In the genomic region with DNA sequence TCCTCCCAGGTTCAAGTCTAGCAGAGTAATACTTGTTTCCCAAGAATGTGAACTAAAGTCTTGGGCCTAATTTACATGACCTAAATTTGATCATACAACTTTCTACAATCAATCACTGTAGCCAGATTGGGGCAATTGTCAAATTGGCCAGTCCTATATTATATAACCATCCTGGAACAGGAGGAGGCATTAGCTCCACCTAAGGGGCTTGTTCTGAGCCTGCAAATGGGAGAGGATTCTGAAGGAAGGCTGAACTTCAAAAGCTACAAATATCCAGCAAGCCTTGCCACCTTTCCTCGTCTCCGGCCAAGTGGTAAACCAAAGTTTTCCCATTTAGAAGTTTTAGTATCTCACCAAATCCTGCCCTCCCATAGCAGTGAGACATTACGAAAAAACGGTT, we compare ENCODE assay signal across 20 cellular contexts.
DNase-seq lines count a peak whose midpoint lies in the region; ATAC-seq, FAIRE-seq and TF ChIP-seq lines count a peak whose summit lies in the region.
"Had no signal": no experiment of that assay in that cellular context is flagged by ENCODE, and none has a peak within 500 bp of the region (broad histone marks: within the 10 kb centered on the region; RNA-seq: fewer than 3 reads in every experiment).

No MANE protein-coding gene starts in this region.

- no peak overlapping the region for H3K4me2 ChIP-seq in astrocyte (ENCODE audit: low read length)

- no peaks in the 10 kb centered on the region for H3K9me3 ChIP-seq in astrocyte (ENCODE audit: insufficient read depth, low read depth, low read length)
- H3K9me3 ChIP-seq: uterus had no signal

- H3K79me2 ChIP-seq in astrocyte (ENCODE audit: insufficient read depth, low read length): no peaks in the 10 kb centered on the region

- TF ChIP-seq CTCF in C4-2B (conservative IDR thresholded peaks at IDR 0.05) (peak; percentile 36), astrocyte (IDR thresholded peaks at IDR 0.05; ENCODE audit: insufficient read depth, low read depth, low read length) (peak; percentile 23), mesothelial cell of epicardium (IDR thresholded peaks at IDR 0.05; ENCODE audit: unreplicated experiment) (no peak)

- H3K27me3 Mint-ChIP-seq in astrocyte (ENCODE audit: low read depth, unreplicated experiment) (no peaks in the 10 kb centered on the region), mesothelial cell of epicardium (ENCODE audit: low read depth) (peaks cover 4% of the 10 kb centered on the region)
- no peaks in the 10 kb centered on the region for H3K27me3 Mint-ChIP-seq in activated T-cell treated with anti-CD3 and anti-CD28 coated beads, Interleukin-2, amount 50 U/mL, for 24 hours
- H3K27me3 Mint-ChIP-seq: CD4-positive, alpha-beta T cell had no signal

- ATAC-seq in left lobe of liver (peak; percentile 58), GM21515 (IDR thresholded peaks at IDR 0.05; ENCODE audit: unreplicated experiment) (no peak), GM18520 (IDR thresholded peaks at IDR 0.05; ENCODE audit: unreplicated experiment) (no peak)
- ATAC-seq: left ventricle myocardium superior; stimulated activated naive CD8-positive, alpha-beta T cell treated with anti-CD3 and anti-CD28 coated beads, Interleukin-15, Interleukin-2, amounts not matched to agents 100 U/mL and 50 U/mL, for 24 hours had no signal

- H2AFZ ChIP-seq in astrocyte (ENCODE audit: low read depth, low read length): no peak overlapping the region

- H4K20me1 ChIP-seq in astrocyte (ENCODE audit: insufficient read depth, low read length): no peaks in the 10 kb centered on the region

- DNase-seq in astrocyte (ENCODE audit: low read depth) (no peak), left lobe of liver (ENCODE audit: low spot score) (no peak), mesothelial cell of epicardium (ENCODE audit: low spot score in 2 of 2, unreplicated experiment in 2 of 2) (no peak)
- no peak for DNase-seq in activated T-cell treated with anti-CD3 and anti-CD28 coated beads, Interleukin-2, amount 50 U/mL, for 24 hours
- DNase-seq: activated CD8-positive, alpha-beta memory T cell treated with anti-CD3 and anti-CD28 coated beads for 24 hours; CD4-positive, alpha-beta T cell; head of caudate nucleus; left ventricle myocardium superior; NCI-H1436 treated with DMSO at 0.1 percent for 48 hours; NCI-H510A treated with DMSO at 0.1 percent for 48 hours; SHP77 treated with DMSO at 0.1 percent for 48 hours; stimulated activated naive CD8-positive, alpha-beta T cell treated with anti-CD3 and anti-CD28 coated beads, Interleukin-15, Interleukin-2, amounts not matched to agents 100 U/mL and 50 U/mL, for 24 hours; uterus had no signal

- no peaks in the 10 kb centered on the region for H3K9me3 Mint-ChIP-seq in astrocyte (ENCODE audit: unreplicated experiment)
- no peaks in the 10 kb centered on the region for H3K9me3 Mint-ChIP-seq in activated T-cell treated with anti-CD3 and anti-CD28 coated beads, Interleukin-2, amount 50 U/mL, for 24 hours
- H3K9me3 Mint-ChIP-seq in mesothelial cell of epicardium: no peaks in the 10 kb centered on the region
- H3K9me3 Mint-ChIP-seq: nephron had no signal

- no peaks in the 10 kb centered on the region for H3K27me3 ChIP-seq in astrocyte (ENCODE audit: insufficient read depth, low read length)
- H3K27me3 ChIP-seq: cardiac muscle cell had no signal

- H3K4me1 Mint-ChIP-seq in astrocyte (ENCODE audit: low read depth, unreplicated experiment): peaks cover 3% of the 10 kb centered on the region
- H3K4me1 Mint-ChIP-seq in activated T-cell treated with anti-CD3 and anti-CD28 coated beads, Interleukin-2, amount 50 U/mL, for 24 hours (ENCODE audit: low read depth): no peaks in the 10 kb centered on the region
- peaks cover 21% of the 10 kb centered on the region for H3K4me1 Mint-ChIP-seq in mesothelial cell of epicardium
- H3K4me1 Mint-ChIP-seq: nephron had no signal

- H3K36me3 Mint-ChIP-seq in astrocyte (ENCODE audit: low read depth, unreplicated experiment): no peaks in the 10 kb centered on the region
- H3K36me3 Mint-ChIP-seq in activated T-cell treated with anti-CD3 and anti-CD28 coated beads, Interleukin-2, amount 50 U/mL, for 24 hours (ENCODE audit: low read depth): no peaks in the 10 kb centered on the region
- no peaks in the 10 kb centered on the region for H3K36me3 Mint-ChIP-seq in mesothelial cell of epicardium

- H3K4me3 Mint-ChIP-seq in astrocyte (ENCODE audit: unreplicated experiment) (no peak overlapping the region), mesothelial cell of epicardium (no peak overlapping the region)
- no peak overlapping the region for H3K4me3 Mint-ChIP-seq in activated T-cell treated with anti-CD3 and anti-CD28 coated beads, Interleukin-2, amount 50 U/mL, for 24 hours
- H3K4me3 Mint-ChIP-seq: CD4-positive, alpha-beta T cell; nephron had no signal

- no peak overlapping the region for H3K4me3 ChIP-seq in astrocyte (ENCODE audit: insufficient read depth, low read depth, low read length)
- H3K4me3 ChIP-seq: cardiac muscle cell, uterus had no signal

- TF ChIP-seq RAD21 in Ishikawa (IDR thresholded peaks at IDR 0.05; ENCODE audit: low read depth): peak; percentile 38

- H3K9ac ChIP-seq in astrocyte (ENCODE audit: low read length): no peak overlapping the region

- no peak overlapping the region for H3K27ac Mint-ChIP-seq in astrocyte (ENCODE audit: unreplicated experiment)
- H3K27ac Mint-ChIP-seq in activated T-cell treated with anti-CD3 and anti-CD28 coated beads, Interleukin-2, amount 50 U/mL, for 24 hours: no peak overlapping the region
- no peak overlapping the region for H3K27ac Mint-ChIP-seq in mesothelial cell of epicardium
- H3K27ac Mint-ChIP-seq: CD4-positive, alpha-beta T cell; nephron had no signal

- no peak overlapping the region for H3K27ac ChIP-seq in C4-2B
- H3K27ac ChIP-seq in astrocyte (ENCODE audit: low read depth, low read length): no peak overlapping the region
- H3K27ac ChIP-seq: cardiac muscle cell, uterus had no signal

- no peak for TF ChIP-seq EP300 in Ishikawa (IDR thresholded peaks at IDR 0.05; ENCODE audit: borderline replicate concordance)

- H3K4me1 ChIP-seq in astrocyte (ENCODE audit: insufficient read depth, low read length): no peaks in the 10 kb centered on the region
- H3K4me1 ChIP-seq: uterus had no signal

- no peaks in the 10 kb centered on the region for H3K36me3 ChIP-seq in astrocyte (ENCODE audit: insufficient read depth, low read length)
- H3K36me3 ChIP-seq: cardiac muscle cell, uterus had no signal

- FAIRE-seq in astrocyte (lab: Jason Lieb, UNC): no peak
- FAIRE-seq: TTC549 had no signal

TF ChIP-seq in Ishikawa, 13 proteins besides CTCF, POLR2A, EP300 and RAD21:
- TF ChIP-seq CEBPB (IDR thresholded peaks at IDR 0.05) (no peak), FOXM1 (IDR thresholded peaks at IDR 0.05; ENCODE audit: borderline replicate concordance, low read depth) (no peak), YY1 (IDR thresholded peaks at IDR 0.05; ENCODE audit: low read depth) (no peak), EGR1 (IDR thresholded peaks at IDR 0.05) (no peak), CREB1 (IDR thresholded peaks at IDR 0.05; ENCODE audit: low read depth) (no peak), NFIC (IDR thresholded peaks at IDR 0.05) (no peak), ZBTB7A (IDR thresholded peaks at IDR 0.05; ENCODE audit: low read depth) (no peak), TAF1 (IDR thresholded peaks at IDR 0.05; ENCODE audit: low read depth) (no peak), TEAD4 (IDR thresholded peaks at IDR 0.05) (no peak)
- TF ChIP-seq, protein P1, sequence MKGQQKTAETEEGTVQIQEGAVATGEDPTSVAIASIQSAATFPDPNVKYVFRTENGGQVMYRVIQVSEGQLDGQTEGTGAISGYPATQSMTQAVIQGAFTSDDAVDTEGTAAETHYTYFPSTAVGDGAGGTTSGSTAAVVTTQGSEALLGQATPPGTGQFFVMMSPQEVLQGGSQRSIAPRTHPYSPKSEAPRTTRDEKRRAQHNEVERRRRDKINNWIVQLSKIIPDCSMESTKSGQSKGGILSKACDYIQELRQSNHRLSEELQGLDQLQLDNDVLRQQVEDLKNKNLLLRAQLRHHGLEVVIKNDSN (IDR thresholded peaks at IDR 0.05): no peak
- TF ChIP-seq, protein P2, sequence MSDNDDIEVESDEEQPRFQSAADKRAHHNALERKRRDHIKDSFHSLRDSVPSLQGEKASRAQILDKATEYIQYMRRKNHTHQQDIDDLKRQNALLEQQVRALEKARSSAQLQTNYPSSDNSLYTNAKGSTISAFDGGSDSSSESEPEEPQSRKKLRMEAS (IDR thresholded peaks at IDR 0.05): no peak
- TF ChIP-seq, protein P3, sequence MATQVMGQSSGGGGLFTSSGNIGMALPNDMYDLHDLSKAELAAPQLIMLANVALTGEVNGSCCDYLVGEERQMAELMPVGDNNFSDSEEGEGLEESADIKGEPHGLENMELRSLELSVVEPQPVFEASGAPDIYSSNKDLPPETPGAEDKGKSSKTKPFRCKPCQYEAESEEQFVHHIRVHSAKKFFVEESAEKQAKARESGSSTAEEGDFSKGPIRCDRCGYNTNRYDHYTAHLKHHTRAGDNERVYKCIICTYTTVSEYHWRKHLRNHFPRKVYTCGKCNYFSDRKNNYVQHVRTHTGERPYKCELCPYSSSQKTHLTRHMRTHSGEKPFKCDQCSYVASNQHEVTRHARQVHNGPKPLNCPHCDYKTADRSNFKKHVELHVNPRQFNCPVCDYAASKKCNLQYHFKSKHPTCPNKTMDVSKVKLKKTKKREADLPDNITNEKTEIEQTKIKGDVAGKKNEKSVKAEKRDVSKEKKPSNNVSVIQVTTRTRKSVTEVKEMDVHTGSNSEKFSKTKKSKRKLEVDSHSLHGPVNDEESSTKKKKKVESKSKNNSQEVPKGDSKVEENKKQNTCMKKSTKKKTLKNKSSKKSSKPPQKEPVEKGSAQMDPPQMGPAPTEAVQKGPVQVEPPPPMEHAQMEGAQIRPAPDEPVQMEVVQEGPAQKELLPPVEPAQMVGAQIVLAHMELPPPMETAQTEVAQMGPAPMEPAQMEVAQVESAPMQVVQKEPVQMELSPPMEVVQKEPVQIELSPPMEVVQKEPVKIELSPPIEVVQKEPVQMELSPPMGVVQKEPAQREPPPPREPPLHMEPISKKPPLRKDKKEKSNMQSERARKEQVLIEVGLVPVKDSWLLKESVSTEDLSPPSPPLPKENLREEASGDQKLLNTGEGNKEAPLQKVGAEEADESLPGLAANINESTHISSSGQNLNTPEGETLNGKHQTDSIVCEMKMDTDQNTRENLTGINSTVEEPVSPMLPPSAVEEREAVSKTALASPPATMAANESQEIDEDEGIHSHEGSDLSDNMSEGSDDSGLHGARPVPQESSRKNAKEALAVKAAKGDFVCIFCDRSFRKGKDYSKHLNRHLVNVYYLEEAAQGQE (IDR thresholded peaks at IDR 0.05; ENCODE audit: low read depth): no peak
